Comparison of ENCODE assay signal across 8 cellular contexts in genomic region chr19:38729653-38730469, GRCh38. TPM values are rescaled to one million over a fixed set of nuclear protein-coding genes. Genes with fewer than 3 reads are reported as not detected.
DNase-seq lines count a peak whose midpoint lies in the region; ATAC-seq and TF ChIP-seq lines count a peak whose summit lies in the region.

No MANE protein-coding gene starts in this region.

- H3K36me3 ChIP-seq in SJSA1 = peaks cover 69% of the 10 kb centered on the region
- peaks cover 3 to 70% (median 65%) of the 10 kb centered on the region in 9 donors for H3K36me3 ChIP-seq in heart left ventricle

- peaks cover 9% of the 10 kb centered on the region for H3K4me1 ChIP-seq in SJSA1 (replicated peaks)
- peaks cover 7 to 67% (median 40%) of the 10 kb centered on the region in 12 donors for H3K4me1 ChIP-seq in heart left ventricle

- H3K27me3 ChIP-seq in HL-60 (ENCODE audit: insufficient read depth, poor library complexity, severe bottlenecking) (no peaks in the 10 kb centered on the region), SJSA1 (replicated peaks) (no peaks in the 10 kb centered on the region), heart left ventricle (no peaks in the 10 kb centered on the region)

- no peak overlapping the region for H3K27ac ChIP-seq in HL-60 (replicated peaks)
- H3K27ac ChIP-seq in SJSA1 = no peak overlapping the region
- H3K27ac ChIP-seq in heart left ventricle = peak overlapping the region in 10 of 12 donors; percentile 45 to 80 (median 74)

- no peak for TF ChIP-seq POLR2A in heart left ventricle (IDR thresholded peaks at IDR 0.05)

- DNase-seq in COLO668 (lab: John Stamatoyannopoulos, UW; ENCODE audit: unreplicated experiment) (peak; percentile 62), HL-60 (ENCODE audit: low read depth in 1 of 2, low spot score in 1 of 2) (peak in 1 of 2 experiments; percentile 66), SJSA1 (ENCODE audit: low read depth in 1 of 2, low spot score in 2 of 2) (peak; percentile 58 to 85), heart left ventricle (peak; percentile 58 to 87 (median 78)), cortex of kidney (lab: John Stamatoyannopoulos, UW) (no peak)
- DNase-seq in activated naive CD4-positive, alpha-beta T cell (lab: John Stamatoyannopoulos, UW) = peak; percentile 52 to 79 (median 72)
- peak; percentile 82 for DNase-seq in stimulated activated CD4-positive, alpha-beta T cell treated with anti-CD3 and anti-CD28 coated beads, Interleukin-12 subunit alpha, Interleukin-12 subunit beta, amount 100 ng/mL, for 4 hours

- H3K4me3 ChIP-seq in HL-60 (replicated peaks; ENCODE audit: insufficient read depth, low read length) = no peak overlapping the region
- no peak overlapping the region for H3K4me3 ChIP-seq in SJSA1
- no peak overlapping the region for H3K4me3 ChIP-seq in heart left ventricle

- no peaks in the 10 kb centered on the region for H3K9me3 ChIP-seq in SJSA1 (replicated peaks)
- no peaks in the 10 kb centered on the region for H3K9me3 ChIP-seq in heart left ventricle

- ATAC-seq in heart left ventricle (peak; percentile 33 to 47 (median 38)), HG02763 (IDR thresholded peaks at IDR 0.05; ENCODE audit: unreplicated experiment) (no peak)

- TF ChIP-seq CTCF in HL-60 (IDR thresholded peaks at IDR 0.05; ENCODE audit: insufficient read depth, low read length) (peak; percentile 65), heart left ventricle (IDR thresholded peaks at IDR 0.05) (peak; percentile 66 to 90 (median 76))

- intact Hi-C loops in heart left ventricle (cut with DNase I) = loop anchor here in 6 of 10 donors (5.0 to 10.0 kb wide), 10 partner anchors 37 to 202 kb away; partner anchors contain the start of genes MRPS12 (in 2 of the 6), SARS2 (in 2 of the 6), ECH1 (in 1 of the 6) and HNRNPL (in 1 of the 6)

- 69 to 72% (median 70%) methylated on average over 17 of the region's 17 CpGs for WGBS in heart left ventricle, 4 donors

RNA-seq across cellular contexts. Expression of gene CAPN12, which starts 14.4 kb away (rescaled TPM):
- total RNA-seq in SJSA1 (2014; rRNA removed; shearing (Covaris generic)) = not detected in 2 replicates
- total RNA-seq in heart left ventricle = 1 to 10 TPM in 2 of 9 donors, under 1 TPM in 7; 0.36 to 1.8 (median 0.72) TPM
- polyA plus RNA-seq in heart left ventricle = 1 to 10 TPM in 1 of 2 donors, under 1 TPM in 1; 0.91 to 1.4 TPM

RNA-seq across cellular contexts. Expression of gene LGALS7, which starts 43.5 kb away (rescaled TPM):
- not detected in 2 replicates for total RNA-seq in SJSA1 (2014; rRNA removed; shearing (Covaris generic))
- not detected for total RNA-seq in heart left ventricle
- polyA plus RNA-seq in heart left ventricle = under 1 TPM in 1 of 2 donors, not detected in 1; 0.33 TPM

RNA-seq across cellular contexts. Expression of gene LGALS7B, which starts 59.1 kb away (rescaled TPM):
- total RNA-seq in SJSA1 (2014; rRNA removed; shearing (Covaris generic)) = not detected in 2 replicates
- not detected for total RNA-seq in heart left ventricle
- not detected for polyA plus RNA-seq in heart left ventricle

Comparison
In these comparisons a context has a peak if more than half of its experiments do, and no peak if none do; other contexts are left out.
1. H3K27ac ChIP-seq: peak in heart left ventricle (10 of 12); none in HL-60 (single experiment) and SJSA1 (single experiment).